8 cellular contexts compared by ENCODE assay signal in the genomic region with DNA sequence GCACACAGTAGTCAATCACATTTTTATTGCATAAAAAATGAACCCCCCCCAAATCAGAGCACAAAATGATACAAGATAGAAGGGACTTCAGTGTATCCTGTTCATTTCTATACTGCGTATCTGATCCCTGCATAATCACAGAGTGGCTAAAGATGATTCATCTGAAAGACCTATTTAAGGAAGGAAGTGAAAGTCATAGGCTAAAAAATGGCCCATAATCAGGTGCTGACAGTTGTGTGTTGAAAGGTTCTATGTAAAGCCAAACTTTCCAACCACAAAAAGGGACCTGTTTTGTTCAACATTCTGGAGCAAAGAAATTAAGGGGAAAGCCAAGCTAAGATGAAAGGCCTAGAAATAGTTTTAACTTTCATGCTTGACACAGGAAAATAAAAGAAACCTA.
A peak's percentile ranks its signal among the peaks of the same experiment; 100 is the strongest.
DNase-seq lines count a peak whose midpoint lies in the region; ATAC-seq and TF ChIP-seq lines count a peak whose summit lies in the region.

No MANE protein-coding gene starts in this region.

- H3K4me3 Mint-ChIP-seq in activated CD8-positive, alpha-beta T cell treated with anti-CD3 and anti-CD28 coated beads for 36 hours = no peak overlapping the region
- H3K4me3 Mint-ChIP-seq in stimulated activated memory B cell treated with anti-CD40 and anti-IgM and Interleukin-4, amounts not matched to agents 10 μg/mL and 1 μg/mL and 100 μg/mL, for 72 hours = peak overlapping the region; percentile 25

- H3K4me1 Mint-ChIP-seq in activated CD8-positive, alpha-beta T cell treated with anti-CD3 and anti-CD28 coated beads for 36 hours (ENCODE audit: low read depth) = peaks cover 48% of the 10 kb centered on the region
- peaks cover 66% of the 10 kb centered on the region for H3K4me1 Mint-ChIP-seq in stimulated activated memory B cell treated with anti-CD40 and anti-IgM and Interleukin-4, amounts not matched to agents 10 μg/mL and 1 μg/mL and 100 μg/mL, for 72 hours

- ATAC-seq in GM19467 (IDR thresholded peaks at IDR 0.05; ENCODE audit: unreplicated experiment) (peak; percentile 79), HG03442 (IDR thresholded peaks at IDR 0.05; ENCODE audit: unreplicated experiment) (peak; percentile 92)
- ATAC-seq in activated CD8-positive, alpha-beta T cell treated with anti-CD3 and anti-CD28 coated beads for 36 hours = peak; percentile 93
- ATAC-seq in stimulated activated memory B cell treated with anti-CD40 and anti-IgM and Interleukin-4, amounts not matched to agents 10 μg/mL and 1 μg/mL and 100 μg/mL, for 72 hours = peak; percentile 93

- POLR2A ChIA-PET in activated CD8-positive, alpha-beta T cell treated with anti-CD3 and anti-CD28 coated beads for 36 hours (lab: Charles Lee) = interaction anchor here (1.4 kb wide), 1 partner anchor 147 kb away, joined by 6 read pairs; a partner anchor contains a TSS

- intact Hi-C loops in activated CD8-positive, alpha-beta T cell treated with anti-CD3 and anti-CD28 coated beads for 36 hours (cut with micrococcal nuclease) = loop anchor here (5.0 to 10.0 kb wide), 2 partner anchors 91 to 92 kb away; no protein-coding TSS in a partner anchor

- H3K36me3 Mint-ChIP-seq in activated CD8-positive, alpha-beta T cell treated with anti-CD3 and anti-CD28 coated beads for 36 hours (ENCODE audit: low read depth) = peaks cover 3% of the 10 kb centered on the region
- peaks cover 2% of the 10 kb centered on the region for H3K36me3 Mint-ChIP-seq in stimulated activated memory B cell treated with anti-CD40 and anti-IgM and Interleukin-4, amounts not matched to agents 10 μg/mL and 1 μg/mL and 100 μg/mL, for 72 hours

- peak overlapping the region; percentile 58 for H3K27ac Mint-ChIP-seq in activated CD8-positive, alpha-beta T cell treated with anti-CD3 and anti-CD28 coated beads for 36 hours
- peak overlapping the region; percentile 79 for H3K27ac Mint-ChIP-seq in stimulated activated memory B cell treated with anti-CD40 and anti-IgM and Interleukin-4, amounts not matched to agents 10 μg/mL and 1 μg/mL and 100 μg/mL, for 72 hours

- no peak for TF ChIP-seq CTCF in activated CD8-positive, alpha-beta T cell treated with anti-CD3 and anti-CD28 coated beads for 36 hours (IDR thresholded peaks at IDR 0.05)

- CTCF ChIA-PET in activated CD8-positive, alpha-beta T cell treated with anti-CD3 and anti-CD28 coated beads for 36 hours (lab: Charles Lee) = interaction anchor here (1.2 to 1.5 kb wide), 3 partner anchors 94 to 313 kb away, joined by 3 read pairs; no protein-coding TSS in a partner anchor

- peak; percentile 36 for DNase-seq in EH (ENCODE audit: low read depth)
- peak; percentile 13 for DNase-seq in activated CD8-positive, alpha-beta T cell treated with anti-CD3 and anti-CD28 coated beads for 36 hours
- DNase-seq in foreskin melanocyte = no peak
- DNase-seq in hippocampal formation (lab: John Stamatoyannopoulos, UW) = no peak
- no peak for DNase-seq in AG08396 (ENCODE audit: low spot score)

- H3K9me3 Mint-ChIP-seq in activated CD8-positive, alpha-beta T cell treated with anti-CD3 and anti-CD28 coated beads for 36 hours = peaks cover 2% of the 10 kb centered on the region
- peaks cover 3% of the 10 kb centered on the region for H3K9me3 Mint-ChIP-seq in stimulated activated memory B cell treated with anti-CD40 and anti-IgM and Interleukin-4, amounts not matched to agents 10 μg/mL and 1 μg/mL and 100 μg/mL, for 72 hours

- no peaks in the 10 kb centered on the region for H3K27me3 Mint-ChIP-seq in activated CD8-positive, alpha-beta T cell treated with anti-CD3 and anti-CD28 coated beads for 36 hours
- no peaks in the 10 kb centered on the region for H3K27me3 Mint-ChIP-seq in stimulated activated memory B cell treated with anti-CD40 and anti-IgM and Interleukin-4, amounts not matched to agents 10 μg/mL and 1 μg/mL and 100 μg/mL, for 72 hours

Comparison
In these comparisons a context has a peak if more than half of its experiments do, and no peak if none do; other contexts are left out.
1. DNase-seq: peak in EH (single experiment) and activated CD8-positive, alpha-beta T cell treated with anti-CD3 and anti-CD28 coated beads for 36 hours (single experiment); none in foreskin melanocyte (single experiment), hippocampal formation (0 of 2) and AG08396 (single experiment).
2. Peak in every context shown above with its lines, with median percentiles within 50 percentile points of each other: ATAC-seq.